19 cellular contexts compared by ENCODE assay signal in genomic region chr21:28754862-28755261, GRCh38.
DNase-seq lines count a peak whose midpoint lies in the region; ATAC-seq and TF ChIP-seq lines count a peak whose summit lies in the region.
"Had no signal": no experiment of that assay in that cellular context is flagged by ENCODE, and none has a peak within 500 bp of the region (broad histone marks: within the 10 kb centered on the region; RNA-seq: fewer than 3 reads in every experiment).

No MANE protein-coding gene starts in this region.

- no peaks in the 10 kb centered on the region for H3K79me2 ChIP-seq in ACC112 (ENCODE audit: control insufficient read depth, insufficient read depth, low read length, unreplicated experiment)

- peak overlapping the region; percentile 32 for H2AFZ ChIP-seq in ACC112 (ENCODE audit: low read length, unreplicated experiment)

- H3K9me3 ChIP-seq in esophagus (ENCODE audit: control insufficient read depth in 2 of 2, insufficient read depth in 1 of 2, low read depth in 1 of 2, low read length in 1 of 2) (no peaks in the 10 kb centered on the region), lung (ENCODE audit: control insufficient read depth in 2 of 2, insufficient read depth in 1 of 2, low read length in 1 of 2) (no peaks in the 10 kb centered on the region), skeletal muscle tissue (ENCODE audit: control insufficient read depth in 3 of 3, low read length in 3 of 3) (no peaks in the 10 kb centered on the region)
- H3K9me3 ChIP-seq: breast epithelium had no signal

- H3K4me1 ChIP-seq in ACC112 (ENCODE audit: control insufficient read depth, insufficient read depth, low read length, unreplicated experiment) (peaks cover 19% of the 10 kb centered on the region), esophagus (ENCODE audit: control insufficient read depth in 2 of 2, insufficient read depth in 2 of 2, low read length in 1 of 2) (no peaks in the 10 kb centered on the region), lung (ENCODE audit: control insufficient read depth in 2 of 2, insufficient read depth in 2 of 2, low read length in 2 of 2) (peaks cover 1 to 14% of the 10 kb centered on the region in 2 donors), skeletal muscle tissue (ENCODE audit: control insufficient read depth in 3 of 3, insufficient read depth in 3 of 3, low read length in 3 of 3) (peaks cover 7 to 11% (median 9%) of the 10 kb centered on the region in 3 donors)
- H3K4me1 ChIP-seq: breast epithelium had no signal

- no peak for TF ChIP-seq CTCF in lung (IDR thresholded peaks at IDR 0.05; ENCODE audit: control extremely low read depth, extremely low read depth)

- ATAC-seq in lung (ENCODE audit: insufficient read depth, low FRiP score) (no peak), GM19324 (IDR thresholded peaks at IDR 0.05; ENCODE audit: low FRiP score, unreplicated experiment) (no peak)
- ATAC-seq: activated CD4-positive, CD25-positive, alpha-beta regulatory T cell treated with anti-CD3 and anti-CD28 coated beads, Interleukin-2, amount 50 U/mL, for 24 hours; GM12878; PC-3; stimulated activated naive CD8-positive, alpha-beta T cell treated with anti-CD3 and anti-CD28 coated beads, Interleukin-15, Interleukin-2, amounts not matched to agents 100 U/mL and 50 U/mL, for 24 hours had no signal

- peak overlapping the region; percentile 42 for H3K27ac ChIP-seq in ACC112 (ENCODE audit: low read depth, low read length)
- H3K27ac ChIP-seq in esophagus (ENCODE audit: low read depth in 2 of 2, low read length in 1 of 2) = peak overlapping the region; percentile 49 to 82
- peak overlapping the region; percentile 73 to 74 for H3K27ac ChIP-seq in lung (ENCODE audit: low read depth in 1 of 2, low read length in 1 of 2)
- H3K27ac ChIP-seq in skeletal muscle tissue (ENCODE audit: low read depth, low read length) = peak overlapping the region; percentile 29

- DNase-seq in lung (ENCODE audit: low spot score) (no peak), GF-D8 (lab: John Stamatoyannopoulos, UW) (no peak), NOMO-1 treated with DMSO at 0.1 percent for 48 hours (lab: John Stamatoyannopoulos, UW; ENCODE audit: unreplicated experiment) (no peak), NCI-H345 treated with DMSO at 0.1 percent for 48 hours (lab: John Stamatoyannopoulos, UW; ENCODE audit: unreplicated experiment) (no peak)
- DNase-seq: activated CD8-positive, alpha-beta memory T cell treated with anti-CD3 and anti-CD28 coated beads for 24 hours; activated naive CD8-positive, alpha-beta T cell treated with anti-CD3 and anti-CD28 coated beads, Interleukin-2, amount 10 ng/mL, durations not matched to agents 7 days and 5 days; GDM1; NCI-H2107; NCI-H748 treated with DMSO at 0.1 percent for 48 hours; PC-3; stimulated activated naive CD8-positive, alpha-beta T cell treated with anti-CD3 and anti-CD28 coated beads, Interleukin-15, Interleukin-2, amounts not matched to agents 100 U/mL and 50 U/mL, for 24 hours; T1000 had no signal

- H3K4me3 ChIP-seq in ACC112 (ENCODE audit: low read depth, low read length) (no peak overlapping the region), esophagus (ENCODE audit: low read depth in 1 of 2, low read length in 2 of 2) (no peak overlapping the region), lung (no peak overlapping the region), skeletal muscle tissue (ENCODE audit: low read length in 3 of 3) (no peak overlapping the region)
- H3K4me3 ChIP-seq: breast epithelium, GM12878 had no signal

- no peaks in the 10 kb centered on the region for H3K36me3 ChIP-seq in ACC112 (ENCODE audit: insufficient read depth, low read length)
- no peaks in the 10 kb centered on the region for H3K36me3 ChIP-seq in esophagus (ENCODE audit: control insufficient read depth in 2 of 2, insufficient read depth in 2 of 2, low read length in 1 of 2)
- H3K36me3 ChIP-seq in lung (ENCODE audit: control insufficient read depth in 2 of 2, insufficient read depth in 2 of 2, low read length in 2 of 2) = no peaks in the 10 kb centered on the region
- H3K36me3 ChIP-seq in skeletal muscle tissue (ENCODE audit: control insufficient read depth in 3 of 3, insufficient read depth in 3 of 3, low read length in 3 of 3) = no peaks in the 10 kb centered on the region
- H3K36me3 ChIP-seq: breast epithelium had no signal

- H3K9ac ChIP-seq in skeletal muscle tissue (ENCODE audit: low read depth in 1 of 3, low read length in 3 of 3) = no peak overlapping the region

- 68 to 76% methylated on average over 3 of the region's 3 CpGs for WGBS in esophagus, 2 donors
- WGBS in lung, 2 donors = 75 to 87% methylated on average over 3 of the region's 3 CpGs

- H3K27me3 ChIP-seq in ACC112 (ENCODE audit: insufficient read depth, low read length) (no peaks in the 10 kb centered on the region), esophagus (ENCODE audit: control insufficient read depth in 1 of 2, insufficient read depth in 2 of 2, low read length in 2 of 2) (no peaks in the 10 kb centered on the region), lung (ENCODE audit: control insufficient read depth, insufficient read depth) (no peaks in the 10 kb centered on the region), skeletal muscle tissue (ENCODE audit: control insufficient read depth in 3 of 3, insufficient read depth in 3 of 3, low read length in 3 of 3) (no peaks in the 10 kb centered on the region)
- H3K27me3 ChIP-seq: breast epithelium had no signal
